In the genomic region with DNA sequence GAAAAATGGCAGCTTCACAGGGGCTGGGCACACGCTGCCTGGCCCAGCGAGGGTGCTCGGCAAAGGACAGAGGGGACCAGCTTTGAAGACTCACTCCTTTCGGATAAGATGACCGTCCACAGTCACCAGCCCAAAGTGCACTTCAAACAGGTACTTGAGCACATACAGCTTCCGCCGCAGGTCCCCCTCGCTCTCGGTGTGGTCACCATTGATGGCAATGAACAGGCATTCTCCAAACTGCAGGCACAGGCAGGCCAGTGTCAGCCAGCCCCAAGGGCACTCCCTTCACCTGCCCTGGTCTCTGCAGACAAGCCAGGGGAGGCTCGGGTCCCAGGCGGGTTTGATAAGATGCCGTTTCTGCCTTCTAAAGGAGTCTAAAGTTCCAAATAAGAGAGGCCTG, we compare ENCODE assay signal across 16 cellular contexts. TPM values are rescaled to one million over a fixed set of nuclear protein-coding genes. Genes with fewer than 3 reads are reported as not detected.
DNase-seq lines count a peak whose midpoint lies in the region; ATAC-seq and TF ChIP-seq lines count a peak whose summit lies in the region.
"Had no signal": no experiment of that assay in that cellular context is flagged by ENCODE, and none has a peak within 500 bp of the region (broad histone marks: within the 10 kb centered on the region; RNA-seq: fewer than 3 reads in every experiment).

No MANE protein-coding gene starts in this region.

- H3K23ac ChIP-seq in IMR-90 (ENCODE audit: low read depth, low read length) = no peak overlapping the region
- H3K23ac ChIP-seq in neuronal stem cell (ENCODE audit: low read depth, low read length, poor library complexity) = no peak overlapping the region

- H2BK5ac ChIP-seq in IMR-90 (ENCODE audit: low read depth, low read length, poor library complexity, severe bottlenecking) (peak overlapping the region; percentile 2), neuronal stem cell (ENCODE audit: low read length) (no peak overlapping the region)

- H3K14ac ChIP-seq in IMR-90 (replicated peaks; ENCODE audit: low read depth, low read length) (no peak overlapping the region), neuronal stem cell (ENCODE audit: low read length) (no peak overlapping the region)

- in situ Hi-C loops in IMR-90 (cut with MboI; ENCODE audit: low sequenced_read_pairs) (no loop called here), KBM-7 (cut with MboI; ENCODE audit: low pct_unique_long_range_greater_than_20kb, low sequenced_read_pairs) (no loop called here)

- H2AFZ ChIP-seq in IMR-90 (replicated peaks; ENCODE audit: low read length, poor library complexity) (no peak overlapping the region), osteoblast (ENCODE audit: low read length) (no peak overlapping the region), neuronal stem cell (ENCODE audit: low read length) (no peak overlapping the region)

- no peak overlapping the region for H3K4me3 ChIP-seq in IMR-90 (ENCODE audit: insufficient read depth, low read depth, low read length)
- no peak overlapping the region for H3K4me3 ChIP-seq in osteoblast (ENCODE audit: insufficient read depth, low read length)
- no peak overlapping the region for H3K4me3 ChIP-seq in stomach
- no peak overlapping the region for H3K4me3 ChIP-seq in neuronal stem cell (ENCODE audit: low read length in 2 of 2)
- H3K4me3 ChIP-seq: GM12878 had no signal

- dilution Hi-C loops in IMR-90 (cut with HindIII; ENCODE audit: low sequenced_read_pairs, unreplicated experiment) = no loop called here

- TF ChIP-seq CTCF in IMR-90 (conservative IDR thresholded peaks at IDR 0.05; ENCODE audit: low read depth, low read length) (no peak), osteoblast (IDR thresholded peaks at IDR 0.05; ENCODE audit: extremely low read depth, low read depth, low read length) (no peak), stomach (IDR thresholded peaks at IDR 0.05) (no peak)

- no peak overlapping the region for H4K5ac ChIP-seq in IMR-90 (ENCODE audit: low read depth, low read length)

- H3K4me1 ChIP-seq in IMR-90 (ENCODE audit: control insufficient read depth, insufficient read depth, low read length) (peaks cover 9% of the 10 kb centered on the region; the same call in 1 of the 2 replicates), osteoblast (ENCODE audit: insufficient read depth, low read length) (peaks cover 6% of the 10 kb centered on the region), stomach (no peaks in the 10 kb centered on the region), neuronal stem cell (ENCODE audit: control insufficient read depth in 2 of 2, insufficient read depth in 1 of 2, low read depth in 1 of 2, low read length in 2 of 2) (no peaks in the 10 kb centered on the region)
- H3K4me1 ChIP-seq: Caco-2 had no signal

- H3K27ac ChIP-seq in IMR-90 (ENCODE audit: insufficient read depth, low read length) (no peak overlapping the region), osteoblast (ENCODE audit: low read depth, low read length) (no peak overlapping the region), stomach (no peak overlapping the region), neuronal stem cell (replicated peaks; ENCODE audit: low read length) (no peak overlapping the region)

- no peak overlapping the region for H2BK20ac ChIP-seq in IMR-90 (ENCODE audit: low read depth, low read length)

- no peak for TF ChIP-seq EP300 in stomach (IDR thresholded peaks at IDR 0.05)

- H2BK12ac ChIP-seq in neuronal stem cell (ENCODE audit: low read length) = no peak overlapping the region

- POLR2A ChIA-PET in IMR-90 (lab: Charles Lee; ENCODE audit: unreplicated experiment) = no interaction called here

- intact Hi-C loops in IMR-90 (cut with micrococcal nuclease) (no loop called here), stomach (cut with DNase I; ENCODE audit: low total_unique reads) (no loop called here)

- H3K4me2 ChIP-seq in IMR-90 (ENCODE audit: low read depth, low read length) (no peak overlapping the region), osteoblast (ENCODE audit: insufficient read depth, low read length) (no peak overlapping the region), neuronal stem cell (ENCODE audit: insufficient read depth, low read length, poor library complexity, severe bottlenecking) (no peak overlapping the region)

- DNase-seq in IMR-90 (no peak), islet precursor cell (peak; percentile 19), osteoblast (ENCODE audit: insufficient read length, low spot score, missing footprints) (peak; percentile 15), stomach (peak; percentile 23), neuronal stem cell (ENCODE audit: low spot score) (no peak), NCI-H1092 (lab: John Stamatoyannopoulos, UW) (no peak), KBM-7 (no peak)
- no peak for DNase-seq in stimulated activated CD4-positive, alpha-beta T cell treated with anti-CD3 and anti-CD28 coated beads, Interleukin-15, amount 100 ng/mL, for 24 hours
- DNase-seq: C1 segment of cervical spinal cord; Caco-2; CD4-positive, alpha-beta memory T cell; DMS153; DND-41; GOT3; HCEC 1CT had no signal

- no peak overlapping the region for H3K18ac ChIP-seq in IMR-90 (ENCODE audit: low read depth, low read length)
- H3K18ac ChIP-seq in neuronal stem cell (ENCODE audit: low read length) = no peak overlapping the region

- H2AK5ac ChIP-seq in IMR-90 (ENCODE audit: low read depth, low read length) = peak overlapping the region; percentile 44; the same call in 1 of the 2 replicates
- no peak overlapping the region for H2AK5ac ChIP-seq in neuronal stem cell (ENCODE audit: low read depth, low read length)

- H3K9me1 ChIP-seq in IMR-90 (ENCODE audit: insufficient read depth, low read length) = peaks cover 15% of the 10 kb centered on the region

- H2BK15ac ChIP-seq in IMR-90 (ENCODE audit: low read depth, low read length) (no peak overlapping the region), neuronal stem cell (ENCODE audit: low read length) (no peak overlapping the region)

- CTCF ChIA-PET in IMR-90 (lab: Yijun Ruan, JAX) = interaction anchor here (1.6 kb wide), 1 partner anchor 9 kb away, joined by 7 read pairs; no protein-coding TSS in a partner anchor

- H3K9me3 ChIP-seq in IMR-90 (ENCODE audit: control insufficient read depth, insufficient read depth, low read length) (no peaks in the 10 kb centered on the region), osteoblast (ENCODE audit: low read depth, low read length) (no peaks in the 10 kb centered on the region), stomach (no peaks in the 10 kb centered on the region), neuronal stem cell (replicated peaks in 1 of 2; ENCODE audit: control insufficient read depth in 2 of 2, insufficient read depth in 1 of 2, low read depth in 1 of 2, low read length in 2 of 2) (peaks cover 13 to 41% of the 10 kb centered on the region in 2 donors)
- H3K9me3 ChIP-seq: Caco-2 had no signal

- H3K27me3 ChIP-seq in IMR-90 (ENCODE audit: control insufficient read depth, insufficient read depth, low read length) = no peaks in the 10 kb centered on the region
- no peaks in the 10 kb centered on the region for H3K27me3 ChIP-seq in osteoblast (ENCODE audit: insufficient read depth, low read length)
- H3K27me3 ChIP-seq in stomach = no peaks in the 10 kb centered on the region
- H3K27me3 ChIP-seq in neuronal stem cell (ENCODE audit: control insufficient read depth in 3 of 3, insufficient read depth in 3 of 3, low read depth in 1 of 3, low read length in 3 of 3) = no peaks in the 10 kb centered on the region

- H3K4ac ChIP-seq in IMR-90 (ENCODE audit: low read depth, low read length) = peak overlapping the region; percentile 16; the same call in 1 of the 2 replicates
- no peak overlapping the region for H3K4ac ChIP-seq in neuronal stem cell (ENCODE audit: low read length)

- H2AK9ac ChIP-seq in IMR-90 (replicated peaks; ENCODE audit: low read depth, low read length, poor library complexity) = peak overlapping the region; percentile 34

- H4K91ac ChIP-seq in IMR-90 (ENCODE audit: insufficient read depth, low read depth, low read length) = no peak overlapping the region
- H4K91ac ChIP-seq in neuronal stem cell (ENCODE audit: low read depth, low read length, poor library complexity) = no peak overlapping the region

- TF ChIP-seq RAD21 in IMR-90 (IDR thresholded peaks at IDR 0.05; ENCODE audit: low read length) = no peak

- 96% methylated on average over 10 of the region's 12 CpGs; no CpG with 5 or more reads in 1 of the 2 experiments for WGBS in IMR-90 (ENCODE audit: extremely low coverage in 2 of 2, insufficient read length in 1 of 2), 2 experiments
- 93 to 98% (median 97%) methylated on average over 11 to 12 of the region's 12 CpGs for WGBS in stomach, 5 donors
- no CpG with 5 or more reads among the region's 12 CpGs for WGBS in neuronal stem cell (ENCODE audit: extremely low coverage in 2 of 2, insufficient read length in 2 of 2, insufficient replicate concordance in 1 of 2), 2 donors

- H4K20me1 ChIP-seq in IMR-90 (ENCODE audit: insufficient read depth, low read length) = no peaks in the 10 kb centered on the region
- no peaks in the 10 kb centered on the region for H4K20me1 ChIP-seq in osteoblast (ENCODE audit: insufficient read depth, low read length)

- H4K8ac ChIP-seq in IMR-90 (ENCODE audit: low read depth in 2 of 2, low read length in 2 of 2) (no peak overlapping the region), neuronal stem cell (ENCODE audit: low read depth, low read length) (no peak overlapping the region)

- H3K36me3 ChIP-seq in IMR-90 (ENCODE audit: control insufficient read depth, insufficient read depth, low read length) = peaks cover 54% of the 10 kb centered on the region
- H3K36me3 ChIP-seq in osteoblast (ENCODE audit: insufficient read depth, low read length) = peaks cover 51% of the 10 kb centered on the region
- H3K36me3 ChIP-seq in stomach = peaks cover 45 to 100% (median 95%) of the 10 kb centered on the region in 4 donors
- H3K36me3 ChIP-seq in neuronal stem cell (replicated peaks in 1 of 2; ENCODE audit: control insufficient read depth in 2 of 2, insufficient read depth in 2 of 2, low read length in 2 of 2) = peaks cover 36 to 70% of the 10 kb centered on the region in 2 donors

- H3K9ac ChIP-seq in IMR-90 (ENCODE audit: low read depth, low read length) (no peak overlapping the region), neuronal stem cell (ENCODE audit: low read depth, low read length, poor library complexity) (no peak overlapping the region)

- no peaks in the 10 kb centered on the region for H3K79me2 ChIP-seq in osteoblast (ENCODE audit: insufficient read depth, low read length)

- H3K56ac ChIP-seq in IMR-90 (ENCODE audit: extremely low read depth, insufficient read depth, low read length) = no peak overlapping the region

- no peak for ATAC-seq in IMR-90 (ENCODE audit: low read depth)
- ATAC-seq: GM12878 had no signal

- H3K79me1 ChIP-seq in IMR-90 (ENCODE audit: low read depth in 1 of 2, low read length in 2 of 2) (peaks cover 3 to 7% of the 10 kb centered on the region in 2 experiments; a peak in 2 of 4 replicates), neuronal stem cell (ENCODE audit: low read depth, low read length) (no peaks in the 10 kb centered on the region)

- TF ChIP-seq POLR2A in IMR-90 (IDR thresholded peaks at IDR 0.05; ENCODE audit: low read depth, low read length) (no peak), stomach (IDR thresholded peaks at IDR 0.05) (no peak)

- BruUV-seq in IMR-90 (replicated peaks; lab: Mats Ljungman, UMichigan) = no TSS peak

- no peak overlapping the region for H2BK120ac ChIP-seq in IMR-90 (ENCODE audit: low read depth, low read length)
- H2BK120ac ChIP-seq in neuronal stem cell (ENCODE audit: low read depth, low read length) = no peak overlapping the region

RNA-seq across cellular contexts. Expression of a gene that starts 11.6 kb away (rescaled TPM):
- total RNA-seq in IMR-90 (2012; rRNA removed) (14.0 and 15.8 TPM in 2 replicates), osteoblast (52.1 and 61.9 TPM in 2 replicates), stomach (100 to 1,000 TPM in 2 of 5 donors, 10 to 100 TPM in 3; 15.1 to 140 (median 89.1) TPM)
- polyA plus RNA-seq in IMR-90 (2012; rRNA removed) (55.2 and 60.9 TPM in 2 replicates), stomach (10 to 100 TPM; 30.7 to 49.8 (median 37.3) TPM)
- polyA plus RNA-seq in IMR-90 (2012; cell fraction: cytosol; rRNA removed) = 48.7 and 61.4 TPM in 2 replicates
- 100 and 167 TPM in 2 replicates for polyA plus RNA-seq in IMR-90 (2012; cell fraction: nucleus; rRNA removed; ENCODE audit: low replicate concordance)
- 34.3 TPM for polyA plus RNA-seq in neuronal stem cell (2013, experiment 1 of 2)
- 34.4 TPM for polyA plus RNA-seq in neuronal stem cell (2013, experiment 2 of 2)

RNA-seq across cellular contexts. Expression of a gene that starts 20.2 kb away (rescaled TPM):
- total RNA-seq in IMR-90 (2012; rRNA removed) = 5.8 and 6.5 TPM in 2 replicates
- polyA plus RNA-seq in IMR-90 (2012; rRNA removed) = 16.3 and 16.4 TPM in 2 replicates
- 11.1 and 18.4 TPM in 2 replicates for polyA plus RNA-seq in IMR-90 (2012; cell fraction: cytosol; rRNA removed)
- 78.4 and 95.1 TPM in 2 replicates for polyA plus RNA-seq in IMR-90 (2012; cell fraction: nucleus; rRNA removed; ENCODE audit: low replicate concordance)
- 11.6 and 12.4 TPM in 2 replicates for total RNA-seq in osteoblast
- 10 to 100 TPM in 3 of 5 donors, 1 to 10 TPM in 2; 3.5 to 33.5 (median 13.2) TPM for total RNA-seq in stomach
- 1 to 10 TPM; 2.4 to 9.7 (median 3.5) TPM for polyA plus RNA-seq in stomach
- 6.1 TPM for polyA plus RNA-seq in neuronal stem cell (2013, experiment 1 of 2)
- 6.9 TPM for polyA plus RNA-seq in neuronal stem cell (2013, experiment 2 of 2)

Comparison
In these comparisons a context has a peak if more than half of its experiments do, and no peak if none do; other contexts are left out.
1. DNase-seq: peak in islet precursor cell (single experiment), osteoblast (single experiment) and stomach (single experiment); none in IMR-90 (single experiment), stimulated activated CD4-positive, alpha-beta T cell treated with anti-CD3 and anti-CD28 coated beads, Interleukin-15, amount 100 ng/mL, for 24 hours (single experiment), neuronal stem cell (single experiment), NCI-H1092 (single experiment) and KBM-7 (single experiment).